ENCODE assay signal across 2 cellular contexts in the genomic region with DNA sequence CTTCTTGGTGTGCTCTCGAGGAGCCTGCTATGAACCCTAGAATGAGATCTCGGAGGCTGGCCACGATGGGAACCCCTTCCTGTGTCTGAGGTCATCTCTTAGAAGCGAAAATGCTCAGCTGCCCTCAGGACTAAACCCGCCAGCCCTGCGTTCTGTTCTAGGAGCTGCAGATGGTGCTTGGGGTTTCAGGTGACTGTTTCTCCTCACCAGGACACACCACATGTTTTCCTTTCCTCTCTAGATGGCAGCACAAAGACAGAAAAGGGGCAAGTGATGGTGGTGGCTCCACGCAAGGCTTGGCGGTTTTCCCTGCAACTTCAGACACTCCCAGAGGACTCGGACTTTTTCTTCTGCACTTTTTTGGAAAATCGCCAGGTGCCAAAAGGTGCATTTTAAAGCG.
TF ChIP-seq lines count a peak whose summit lies in the region.

No MANE protein-coding gene starts in this region.

TF ChIP-seq in H1, 55 proteins besides CTCF, POLR2A, EP300 and RAD21:
- peak; percentile 59; the same call in 1 of the 2 replicates for TF ChIP-seq MAX (IDR thresholded peaks at IDR 0.05)
- no peak for TF ChIP-seq POU5F1 (IDR thresholded peaks at IDR 0.05; ENCODE audit: low read depth, low read length)

TF ChIP-seq in HEK293T, 16 proteins besides CTCF, POLR2A, EP300 and RAD21:
- TF ChIP-seq BHLHE40 (IDR thresholded peaks at IDR 0.05; ENCODE audit: borderline replicate concordance) (no peak), FOXM1 (IDR thresholded peaks at IDR 0.05; ENCODE audit: borderline replicate concordance) (no peak), SP1 (IDR thresholded peaks at IDR 0.05) (no peak), L3MBTL2 (conservative IDR thresholded peaks at IDR 0.05) (no peak), ZNF384 (IDR thresholded peaks at IDR 0.05) (no peak), SUZ12 (IDR thresholded peaks at IDR 0.05) (no peak), FOXA1 (IDR thresholded peaks at IDR 0.05) (no peak)
